21 cellular contexts compared by ENCODE assay signal in the genomic region with DNA sequence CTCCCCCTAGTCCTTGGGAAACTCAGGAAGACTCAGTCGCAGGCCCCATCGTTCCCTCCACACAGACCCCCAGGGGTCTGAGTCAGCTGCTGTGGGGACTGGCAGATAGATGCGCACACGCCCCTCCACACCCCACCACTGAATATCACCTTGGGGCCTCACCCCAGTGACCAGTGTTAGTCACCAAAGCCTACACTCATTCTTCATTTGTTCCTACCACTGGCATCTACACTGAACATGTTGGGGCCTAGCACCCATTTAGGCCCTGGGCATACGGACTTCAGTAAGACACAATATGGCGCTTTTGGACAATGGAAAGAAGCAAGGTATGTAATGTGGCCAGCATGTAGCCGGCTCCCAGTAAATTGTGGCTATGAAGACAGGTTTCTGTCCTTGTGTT.
"Had no signal": no experiment of that assay in that cellular context is flagged by ENCODE, and none has a peak within 500 bp of the region (broad histone marks: within the 10 kb centered on the region; RNA-seq: fewer than 3 reads in every experiment).

No MANE protein-coding gene starts in this region.

- H3K9me3 ChIP-seq: left ventricle myocardium inferior, thyroid gland had no signal

- H3K27me3 ChIP-seq: thyroid gland had no signal

- H3K27ac ChIP-seq: left ventricle myocardium inferior, thyroid gland had no signal

- H3K9me3 Mint-ChIP-seq: activated B cell treated with CpG ODN at 0.5 μM for 24 hours; activated T-cell treated with anti-CD3 and anti-CD28 coated beads, Interleukin-2, amount 50 U/mL, for 4 hours; effector memory CD8-positive, alpha-beta T cell; natural killer cell; T-helper 1 cell treated with Interleukin-12 subunit alpha and Interleukin-12 subunit beta and Interleukin-4 antibody, amounts not matched to agents 30 μg/mL and 1 μg/mL, for 36 hours had no signal

- H3K36me3 ChIP-seq: left ventricle myocardium inferior, thyroid gland had no signal

- H3K27me3 Mint-ChIP-seq: activated B cell treated with CpG ODN at 0.5 μM for 24 hours; activated CD4-positive, alpha-beta T cell treated with anti-CD3 and anti-CD28 coated beads for 36 hours; progenitor cell of endocrine pancreas had no signal

- H3K4me3 Mint-ChIP-seq: activated B cell treated with CpG ODN at 0.5 μM for 24 hours; activated CD4-positive, alpha-beta T cell treated with anti-CD3 and anti-CD28 coated beads for 36 hours; activated T-cell treated with anti-CD3 and anti-CD28 coated beads, Interleukin-2, amount 50 U/mL, for 4 hours; effector memory CD8-positive, alpha-beta T cell; immature natural killer cell; mesothelial cell of epicardium; natural killer cell; T-helper 1 cell treated with Interleukin-12 subunit alpha and Interleukin-12 subunit beta and Interleukin-4 antibody, amounts not matched to agents 30 μg/mL and 1 μg/mL, for 36 hours had no signal

- H3K4me1 Mint-ChIP-seq: activated B cell treated with CpG ODN at 0.5 μM for 24 hours; activated CD4-positive, alpha-beta T cell treated with anti-CD3 and anti-CD28 coated beads for 36 hours; immature natural killer cell; natural killer cell had no signal

- ATAC-seq: activated CD4-positive, alpha-beta T cell treated with anti-CD3 and anti-CD28 coated beads for 36 hours; activated T-cell treated with anti-CD3 and anti-CD28 coated beads, Interleukin-2, amount 50 U/mL, for 4 hours; effector memory CD8-positive, alpha-beta T cell; natural killer cell; stimulated activated naive CD8-positive, alpha-beta T cell treated with anti-CD3 and anti-CD28 coated beads, Interleukin-15, Interleukin-2, amounts not matched to agents 100 U/mL and 50 U/mL, for 24 hours had no signal

- DNase-seq: activated B cell treated with CpG ODN at 0.5 μM for 24 hours; activated CD4-positive, alpha-beta T cell treated with anti-CD3 and anti-CD28 coated beads for 36 hours; activated CD4-positive, alpha-beta T cell treated with anti-CD3 and anti-CD28 coated beads, Interleukin-2, amount 50 U/mL, for 48 hours; activated CD8-positive, alpha-beta memory T cell treated with anti-CD3 and anti-CD28 coated beads, Interleukin-2, amount 50 U/mL, for 48 hours; activated naive CD4-positive, alpha-beta T cell treated with Interleukin-2 at 50 U/mL for 16 hours; activated T-cell treated with anti-CD3 and anti-CD28 coated beads, Interleukin-2, amount 50 U/mL, for 4 hours; central memory CD4-positive, alpha-beta T cell; effector memory CD8-positive, alpha-beta T cell; immature natural killer cell; kidney glomerular epithelial cell; left ventricle myocardium inferior; natural killer cell; retina; stimulated activated CD4-positive, alpha-beta T cell treated with anti-CD3 and anti-CD28 coated beads, Interleukin-2, amount 100 ng/mL, for 48 hours; stimulated activated naive CD8-positive, alpha-beta T cell treated with anti-CD3 and anti-CD28 coated beads, Interleukin-15, Interleukin-2, amounts not matched to agents 100 U/mL and 50 U/mL, for 24 hours; substantia nigra; T1000; thyroid gland had no signal

- H3K4me1 ChIP-seq: left ventricle myocardium inferior, thyroid gland had no signal

- H3K27ac Mint-ChIP-seq: activated B cell treated with CpG ODN at 0.5 μM for 24 hours; activated CD4-positive, alpha-beta T cell treated with anti-CD3 and anti-CD28 coated beads for 36 hours; effector memory CD8-positive, alpha-beta T cell; immature natural killer cell; mesothelial cell of epicardium; natural killer cell; progenitor cell of endocrine pancreas; T-helper 1 cell treated with Interleukin-12 subunit alpha and Interleukin-12 subunit beta and Interleukin-4 antibody, amounts not matched to agents 30 μg/mL and 1 μg/mL, for 36 hours had no signal

- H3K4me3 ChIP-seq: left ventricle myocardium inferior, thyroid gland had no signal

- H3K36me3 Mint-ChIP-seq: immature natural killer cell, mesothelial cell of epicardium, natural killer cell had no signal
